ENCODE assay signal across 8 cellular contexts in the genomic region with DNA sequence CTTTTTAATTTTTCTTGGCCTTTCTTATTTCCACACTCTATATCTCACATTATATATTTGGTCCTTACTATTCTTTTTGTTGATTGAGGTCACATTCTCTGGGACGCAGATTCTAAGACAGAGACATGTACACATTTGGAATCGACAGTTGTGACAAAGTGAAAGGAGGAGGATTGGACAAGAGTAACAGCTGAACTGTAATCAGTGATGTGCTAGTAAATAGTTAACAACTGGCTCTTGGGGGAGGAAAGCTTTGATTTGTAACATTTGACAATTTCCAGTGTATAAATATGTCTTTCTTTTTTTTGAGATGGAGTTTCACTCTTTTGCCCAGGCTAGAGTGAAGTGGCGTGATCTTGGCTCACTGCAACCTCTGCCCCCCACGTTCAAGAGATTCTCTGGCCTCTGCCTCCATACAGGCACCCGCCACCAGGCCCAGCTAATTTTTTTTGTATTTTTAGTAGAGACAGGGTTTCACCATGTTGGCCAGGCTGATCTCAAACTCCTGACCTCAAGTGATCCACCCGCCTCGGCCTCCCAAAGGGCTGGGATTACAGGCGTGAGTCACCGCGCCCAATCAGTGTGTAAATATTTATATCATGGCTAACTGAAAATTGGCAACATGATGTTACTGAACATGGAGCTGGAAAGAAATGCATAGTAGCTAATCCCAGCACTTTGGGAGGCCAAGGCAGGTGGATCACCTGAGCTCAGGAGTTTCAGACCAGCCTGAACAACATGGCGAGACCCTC. TPM values are rescaled to one million over a fixed set of nuclear protein-coding genes. Genes with fewer than 3 reads are reported as not detected.
DNase-seq lines count a peak whose midpoint lies in the region; ATAC-seq, FAIRE-seq and TF ChIP-seq lines count a peak whose summit lies in the region.
"Not testable (repeated sequence)": the region's sequence is repeated elsewhere in the genome, so short reads cannot be mapped to it uniquely, and the experiment has no call there.

No MANE protein-coding gene starts in this region.

- TF ChIP-seq EP300 in K562 (IDR thresholded peaks at IDR 0.05; ENCODE audit: low read length), result not testable (repeated sequence)

- H3K27ac Mint-ChIP-seq in nephron, result peak overlapping the region in 2 of 3 experiments; percentile 8 to 23

- POLR2A ChIA-PET in K562 (lab: Yijun Ruan, JAX), result not testable (repeated sequence)

- H3K9me3 ChIP-seq in RWPE2 (ENCODE audit: severe bottlenecking); K562 (replicated peaks; ENCODE audit: control insufficient read depth, insufficient read depth, low read depth, low read length); esophagus squamous epithelium; subcutaneous abdominal adipose tissue (ENCODE audit: control insufficient read depth in 5 of 5, low read length in 5 of 5): not testable (repeated sequence)

- DNase-seq in DMS53 (lab: John Stamatoyannopoulos, UW) (peak; percentile 64), HS-5 (ENCODE audit: low read depth) (peak; percentile 37), left cardiac atrium (peak; percentile 36)
- DNase-seq in RWPE2 (ENCODE audit: low spot score); K562 (ENCODE audit: extremely low read depth in 1 of 4, low spot score in 3 of 4); esophagus squamous epithelium (lab: John Stamatoyannopoulos, UW): not testable (repeated sequence)

- not testable (repeated sequence) for TF ChIP-seq CTCF in RWPE2 (IDR thresholded peaks at IDR 0.05; ENCODE audit: poor library complexity, severe bottlenecking); K562 (IDR thresholded peaks at IDR 0.05 in 2 of 3, conservative IDR thresholded peaks at IDR 0.05 in 1 of 3; ENCODE audit: insufficient read depth in 2 of 3, low read depth in 1 of 3, low read length in 3 of 3); esophagus squamous epithelium (IDR thresholded peaks at IDR 0.05); nephron (IDR thresholded peaks at IDR 0.05; ENCODE audit: unreplicated experiment in 3 of 3)

- H3K36me3 Mint-ChIP-seq in nephron (ENCODE audit: low read depth), result not testable (repeated sequence)

- BruUV-seq in K562 (replicated peaks; lab: Mats Ljungman, UMichigan), result not testable (repeated sequence)

- H3K27me3 Mint-ChIP-seq in nephron (ENCODE audit: low read depth), result not testable (repeated sequence)

- 46% methylated on average over 11 of the region's 11 CpGs for WGBS in K562 (ENCODE audit: insufficient coverage, low coverage, missing lambda C conversion rate)
- 44 to 50% methylated on average over 11 of the region's 11 CpGs for WGBS in esophagus squamous epithelium, 2 donors

- not testable (repeated sequence) for TF ChIP-seq POLR2A in K562 (conservative IDR thresholded peaks at IDR 0.05); esophagus squamous epithelium (IDR thresholded peaks at IDR 0.05)

- not testable (repeated sequence) for H3K9ac ChIP-seq in K562 (ENCODE audit: insufficient read depth in 1 of 2, low read depth in 2 of 2, low read length in 2 of 2); subcutaneous abdominal adipose tissue (ENCODE audit: low read length in 5 of 5)

- CTCF ChIA-PET in K562 (lab: Yijun Ruan, JAX; ENCODE audit: low intra/inter-chr PET ratio), result interaction anchor here (0.6 kb wide), 1 partner anchor 385 kb away, joined by 3 read pairs; no protein-coding TSS in a partner anchor

- H4K20me1 ChIP-seq in K562 (replicated peaks; ENCODE audit: control insufficient read depth, insufficient read depth, low read length), result not testable (repeated sequence)

- not testable (repeated sequence) for H3K4me2 ChIP-seq in K562 (ENCODE audit: insufficient read depth, low read length)

- not testable (repeated sequence) for H3K4me3 ChIP-seq in RWPE2 (ENCODE audit: severe bottlenecking); K562; esophagus squamous epithelium; subcutaneous abdominal adipose tissue (ENCODE audit: low read depth in 1 of 5, low read length in 5 of 5)

- ATAC-seq in RWPE2 (ENCODE audit: low read depth), result 0 out of 3 replicates have a peak, but pooled peaks have one; percentile 48
- ATAC-seq in K562, left cardiac atrium: not testable (repeated sequence)

- H3K4me1 ChIP-seq in RWPE2 (ENCODE audit: insufficient read depth, poor library complexity, severe bottlenecking) (peaks cover 14% of the 10 kb centered on the region), K562 (replicated peaks in 1 of 2; ENCODE audit: control insufficient read depth in 2 of 2, insufficient read depth in 2 of 2, low read length in 2 of 2) (peaks cover 7 to 13% of the 10 kb centered on the region in 2 experiments; a peak in 3 of 5 replicates), esophagus squamous epithelium (peaks cover 0 to 52% (median 23%) of the 10 kb centered on the region in 3 donors)
- H3K4me1 ChIP-seq in subcutaneous abdominal adipose tissue (ENCODE audit: control insufficient read depth in 5 of 5, insufficient read depth in 5 of 5, low read length in 5 of 5), result not testable (repeated sequence)

- not testable (repeated sequence) for H2AFZ ChIP-seq in K562 (ENCODE audit: low read depth, low read length)

- not testable (repeated sequence) for H3K36me3 ChIP-seq in RWPE2 (ENCODE audit: low read depth); K562 (ENCODE audit: control insufficient read depth, insufficient read depth, low read length); esophagus squamous epithelium; subcutaneous abdominal adipose tissue (ENCODE audit: control insufficient read depth in 5 of 5, insufficient read depth in 5 of 5, low read length in 5 of 5)

- H3K27ac ChIP-seq in RWPE2 (ENCODE audit: poor library complexity, severe bottlenecking) (peak overlapping the region; percentile 2), esophagus squamous epithelium (peak overlapping the region in 3 of 4 donors; percentile 60 to 67 (median 62)), subcutaneous abdominal adipose tissue (ENCODE audit: low read depth, low read length) (peak overlapping the region; percentile 2)
- not testable (repeated sequence) for H3K27ac ChIP-seq in K562 (ENCODE audit: extremely low read depth, low read depth, low read length)

- not testable (repeated sequence) for H3K79me2 ChIP-seq in K562 (ENCODE audit: control insufficient read depth, insufficient read depth, low read length)

- peaks cover 20% of the 10 kb centered on the region for H3K4me1 Mint-ChIP-seq in nephron

- not testable (repeated sequence) for H3K9me1 ChIP-seq in K562 (ENCODE audit: control insufficient read depth, insufficient read depth, low read length)

- not testable (repeated sequence) for FAIRE-seq in K562 (lab: Jason Lieb, UNC)

- H3K4me3 Mint-ChIP-seq in nephron, result not testable (repeated sequence)

- in situ Hi-C loops in K562 (cut with MboI), result loop anchor here (5.0 kb wide), 2 partner anchors 135 to 240 kb away; no protein-coding TSS in a partner anchor

- not testable (repeated sequence) for TF ChIP-seq RAD21 in K562 (CRISPR knock-in tag; conservative IDR thresholded peaks at IDR 0.05 in 1 of 2, IDR thresholded peaks at IDR 0.05 in 1 of 2)

- intact Hi-C loops in K562 (cut with micrococcal nuclease), result loop anchor here (5.0 kb wide), 1 partner anchor 50 kb away; no protein-coding TSS in a partner anchor
- intact Hi-C loops in esophagus squamous epithelium (cut with DNase I), result not testable (repeated sequence)
- intact Hi-C loops in left cardiac atrium (cut with DNase I), result loop anchor here (10.0 kb wide), 3 partner anchors 87 to 237 kb away; no protein-coding TSS in a partner anchor

- H3K27me3 ChIP-seq in RWPE2 (ENCODE audit: insufficient read depth, poor library complexity, severe bottlenecking); K562 (ENCODE audit: control insufficient read depth in 2 of 2, insufficient read depth in 2 of 2, low read length in 2 of 2); esophagus squamous epithelium; subcutaneous abdominal adipose tissue (ENCODE audit: control insufficient read depth in 5 of 5, insufficient read depth in 4 of 5, low read length in 5 of 5): not testable (repeated sequence)

- not testable (repeated sequence) for H3K9me3 Mint-ChIP-seq in nephron

TF ChIP-seq in K562, 482 proteins besides CTCF, POLR2A, EP300 and RAD21 (continues in another document):
- peak; percentile 29; the same call in 1 of the 2 replicates for TF ChIP-seq JUND (IDR thresholded peaks at IDR 0.05; ENCODE audit: borderline replicate concordance, low read depth, low read length)
- not testable (repeated sequence) for TF ChIP-seq JUND (tag; IDR thresholded peaks at IDR 0.05; ENCODE audit: borderline replicate concordance, low read depth, low read length)

RNA-seq across cellular contexts. Expression of gene LIMA1, which starts 28.7 kb away (rescaled TPM):
- 69.0 and 93.4 TPM in 2 replicates for total RNA-seq in K562 (2011; cell fraction: chromatin; rRNA removed; ENCODE audit: low replicate concordance)
- 30.0 and 30.2 TPM in 2 replicates for total RNA-seq in K562 (2011; cell fraction: nucleolus; rRNA removed)
- 42.2 and 56.2 TPM in 2 replicates for total RNA-seq in K562 (2011; cell fraction: nucleoplasm; rRNA removed)
- total RNA-seq in K562 (2014; rRNA removed), result 24.7 and 28.3 TPM in 2 replicates
- total RNA-seq in K562 (2014; rRNA removed; fragmentation: Illumina TruSeq; extraction: Trizol), result 31.5 and 41.1 TPM in 2 replicates
- 22.5 and 24.4 TPM in 2 replicates for total RNA-seq in K562 (2015; rRNA removed; fragmentation: Illumina TruSeq; extraction: Trizol)
- total RNA-seq in K562 (2021), result 22.7 and 24.2 TPM in 2 replicates
- polyA plus RNA-seq in K562 (2011; rRNA removed), result 24.0 and 37.8 TPM in 2 replicates
- polyA plus RNA-seq in K562 (2011; cell fraction: cytosol; rRNA removed), result 8.2 and 9.2 TPM in 2 replicates
- 21.7 and 22.5 TPM in 2 replicates for polyA plus RNA-seq in K562 (2011; cell fraction: nucleus; rRNA removed)
- polyA plus RNA-seq in K562 (2012), result 16.3 and 16.8 TPM in 2 replicates
- polyA plus RNA-seq in K562 (2014; fragmentation: Illumina TruSeq; extraction: Trizol), result 34.0 and 37.0 TPM in 2 replicates
- 10 to 100 TPM; 20.2 to 23.7 TPM for polyA plus RNA-seq in K562 (2014; fragmentation: Nextera tagmentation; extraction: Ambion mirVana)
- 24.8 and 27.3 TPM in 2 replicates for polyA plus RNA-seq in K562 (2014; rRNA removed)
- 31.8 and 43.7 TPM in 2 replicates for polyA minus RNA-seq in K562 (2011; rRNA and poly(A)+ RNA removed)
- 12.8 and 24.0 TPM in 2 replicates for polyA minus RNA-seq in K562 (2011; cell fraction: cytosol; rRNA and poly(A)+ RNA removed)
- 12.5 and 22.5 TPM in 2 replicates for polyA minus RNA-seq in K562 (2011; cell fraction: nucleus; rRNA and poly(A)+ RNA removed)
- 10 to 100 TPM; 48.0 to 70.0 (median 62.7) TPM for total RNA-seq in esophagus squamous epithelium
- total RNA-seq in left cardiac atrium, result 10 to 100 TPM; 30.6 to 37.7 TPM
